17 cellular contexts compared by ENCODE assay signal in genomic region chr2:174171686-174172445, GRCh38.
"Had no signal": no experiment of that assay in that cellular context is flagged by ENCODE, and none has a peak within 500 bp of the region (broad histone marks: within the 10 kb centered on the region; RNA-seq: fewer than 3 reads in every experiment).

No MANE protein-coding gene starts in this region.

- H3K4me2 ChIP-seq: hepatocyte, smooth muscle cell had no signal

- H3K4me1 ChIP-seq: colonic mucosa, pancreas, suprapubic skin, upper lobe of left lung, uterus had no signal

- DNase-seq: colonic mucosa; dermis blood vessel endothelial cell; erythroblast; foreskin keratinocyte; kidney glomerular epithelial cell; mammary epithelial cell; natural killer cell; occipital lobe; pancreas; stimulated activated CD4-positive, alpha-beta T cell treated with anti-CD3 and anti-CD28 coated beads, Interleukin-2, amount 100 ng/mL, for 48 hours; stimulated activated naive CD4-positive, alpha-beta T cell treated with Interleukin-2 at 50 U/mL for 16 hours; tibial artery; uterus had no signal

- H3K4me3 ChIP-seq: colonic mucosa, hepatocyte, pancreas, smooth muscle cell, suprapubic skin, tibial artery, upper lobe of left lung, uterus had no signal

- H3K9me3 ChIP-seq: colonic mucosa, pancreas had no signal

- H3K36me3 ChIP-seq: colonic mucosa, pancreas had no signal

- H2AFZ ChIP-seq: hepatocyte had no signal

- H3K27ac ChIP-seq: colonic mucosa, foreskin keratinocyte, hepatocyte, pancreas, suprapubic skin, tibial artery, upper lobe of left lung, uterus had no signal

- H3K27me3 ChIP-seq: colonic mucosa, foreskin keratinocyte, hepatocyte, pancreas, suprapubic skin, tibial artery, upper lobe of left lung, uterus had no signal
